Comparison of ENCODE assay signal across 1 cellular context in the genomic region with DNA sequence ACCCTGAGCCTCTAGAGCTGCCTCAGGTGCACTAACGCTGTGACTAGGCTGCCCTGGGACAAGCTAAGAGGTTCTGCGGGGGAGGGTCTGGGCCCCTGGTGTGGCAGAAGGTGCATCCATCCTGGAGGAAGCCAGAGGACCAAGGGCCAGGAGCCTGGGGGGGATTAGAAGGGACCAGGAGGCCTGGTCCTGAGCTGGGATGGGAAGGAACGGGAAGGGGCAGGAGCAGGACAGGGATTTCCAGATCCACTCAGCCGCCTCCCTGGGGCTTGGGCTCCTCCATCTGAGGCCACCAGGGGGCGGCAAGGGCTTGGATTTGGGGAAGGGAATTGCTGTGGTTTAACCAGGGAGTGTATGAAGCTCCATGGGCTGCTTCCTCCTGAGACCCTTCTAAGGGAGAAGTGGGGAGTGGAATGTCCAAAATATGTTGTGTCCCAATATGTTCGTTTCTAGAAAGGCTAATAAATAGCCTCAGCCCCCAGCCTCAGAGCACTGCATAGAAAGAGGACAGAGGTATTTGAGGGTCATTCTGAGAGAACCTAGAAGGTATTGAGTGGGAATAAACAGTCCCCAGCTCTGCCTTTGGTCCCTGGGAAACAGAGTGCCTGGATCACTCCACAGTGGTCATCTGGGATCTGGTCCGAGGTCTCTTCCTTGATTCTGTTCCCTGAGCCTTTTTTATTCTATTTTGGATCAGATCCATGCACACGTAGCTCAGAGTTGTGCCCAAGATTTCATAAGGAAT.
TF ChIP-seq lines count a peak whose summit lies in the region.

No MANE protein-coding gene starts in this region.

TF ChIP-seq in K562, 482 proteins besides CTCF, POLR2A, EP300 and RAD21 (continued from another document and continues in another):
- TF ChIP-seq, protein P1, sequence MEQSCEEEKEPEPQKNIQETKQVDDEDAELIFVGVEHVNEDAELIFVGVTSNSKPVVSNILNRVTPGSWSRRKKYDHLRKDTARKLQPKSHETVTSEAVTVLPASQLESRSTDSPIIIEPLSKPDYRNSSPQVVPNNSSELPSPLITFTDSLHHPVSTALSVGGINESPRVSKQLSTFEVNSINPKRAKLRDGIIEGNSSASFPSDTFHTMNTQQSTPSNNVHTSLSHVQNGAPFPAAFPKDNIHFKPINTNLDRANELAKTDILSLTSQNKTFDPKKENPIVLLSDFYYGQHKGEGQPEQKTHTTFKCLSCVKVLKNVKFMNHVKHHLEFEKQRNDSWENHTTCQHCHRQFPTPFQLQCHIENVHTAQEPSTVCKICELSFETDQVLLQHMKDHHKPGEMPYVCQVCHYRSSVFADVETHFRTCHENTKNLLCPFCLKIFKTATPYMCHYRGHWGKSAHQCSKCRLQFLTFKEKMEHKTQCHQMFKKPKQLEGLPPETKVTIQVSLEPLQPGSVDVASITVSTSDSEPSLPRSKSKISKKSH (CRISPR knock-in tag; IDR thresholded peaks at IDR 0.05) = 0 out of 2 replicates have a peak, but pooled peaks have one; percentile 40
- TF ChIP-seq ZNF436 (CRISPR knock-in tag; IDR thresholded peaks at IDR 0.05) (0 out of 2 replicates have a peak, but pooled peaks have one; percentile 29), POU5F1 (IDR thresholded peaks at IDR 0.05; ENCODE audit: borderline replicate concordance, low read depth, low read length, partially characterized antibody) (no peak), FOXJ2 (tag; IDR thresholded peaks at IDR 0.05) (no peak), ZBTB1 (CRISPR knock-in tag; IDR thresholded peaks at IDR 0.05; ENCODE audit: borderline replicate concordance, low read depth) (peak; percentile 80; the same call in 1 of the 2 replicates), ZNF184 (CRISPR knock-in tag; IDR thresholded peaks at IDR 0.05) (no peak; the same call in 1 of the 2 replicates), FOXA3 (CRISPR knock-in tag; conservative IDR thresholded peaks at IDR 0.05 in 1 of 2, IDR thresholded peaks at IDR 0.05 in 1 of 2) (peak in 1 of 2 experiments; percentile 63; a peak in 1 of 4 replicates), ERF (CRISPR knock-in tag; IDR thresholded peaks at IDR 0.05) (0 out of 2 replicates have a peak, but pooled peaks have one; percentile 28), SRF (CRISPR knock-in tag; IDR thresholded peaks at IDR 0.05) (peak in 1 of 2 experiments; percentile 88; a peak in 1 of 4 replicates), MCM2 (IDR thresholded peaks at IDR 0.05; ENCODE audit: low read depth) (no peak), C11orf30 (IDR thresholded peaks at IDR 0.05; ENCODE audit: low read depth) (no peak), ZFX (CRISPR knock-in tag; IDR thresholded peaks at IDR 0.05) (no peak), ZKSCAN3 (CRISPR knock-in tag; IDR thresholded peaks at IDR 0.05) (no peak), JUNB (CRISPR knock-in tag; conservative IDR thresholded peaks at IDR 0.05) (no peak), ZNF23 (CRISPR knock-in tag; IDR thresholded peaks at IDR 0.05) (no peak), KDM1A (IDR thresholded peaks at IDR 0.05) (no peak), CREM (IDR thresholded peaks at IDR 0.05; ENCODE audit: low read depth) (0 out of 2 replicates have a peak, but pooled peaks have one; percentile 10), MXI1 (IDR thresholded peaks at IDR 0.05; ENCODE audit: low read depth, low read length) (no peak), MAFF (IDR thresholded peaks at IDR 0.05; ENCODE audit: low read length) (peak; percentile 10), GATAD2B (IDR thresholded peaks at IDR 0.05; ENCODE audit: borderline replicate concordance) (no peak), ATF7 (IDR thresholded peaks at IDR 0.05) (no peak), SIN3B (IDR thresholded peaks at IDR 0.05; ENCODE audit: low read depth) (peak; percentile 46; the same call in 1 of the 2 replicates), MEIS2 (IDR thresholded peaks at IDR 0.05; ENCODE audit: partially characterized antibody) (no peak), TAF1 (IDR thresholded peaks at IDR 0.05; ENCODE audit: control insufficient read depth, extremely low read depth, insufficient read depth, low read length, severe bottlenecking) (no peak), TFAM (CRISPR knock-in tag; conservative IDR thresholded peaks at IDR 0.05) (no peak), RCOR1 (IDR thresholded peaks at IDR 0.05; ENCODE audit: borderline replicate concordance in 1 of 2, low read depth in 2 of 2, low read length in 2 of 2) (peak; percentile 90 to 95), GABPB2 (CRISPR knock-in tag; conservative IDR thresholded peaks at IDR 0.05) (peak; percentile 75; the same call in 1 of the 2 replicates), L3MBTL2 (IDR thresholded peaks at IDR 0.05) (no peak), ZNF347 (CRISPR knock-in tag; IDR thresholded peaks at IDR 0.05; ENCODE audit: low read depth) (no peak), TCF7 (IDR thresholded peaks at IDR 0.05; ENCODE audit: borderline replicate concordance) (no peak), ETV5 (CRISPR knock-in tag; IDR thresholded peaks at IDR 0.05; ENCODE audit: low read depth) (no peak), RAD51 (IDR thresholded peaks at IDR 0.05; ENCODE audit: borderline replicate concordance, low read depth) (no peak), HDAC6 (IDR thresholded peaks at IDR 0.05; ENCODE audit: low read depth, low read length) (no peak), JUND (IDR thresholded peaks at IDR 0.05; ENCODE audit: borderline replicate concordance, low read depth, low read length) (peak; percentile 88), JUND (tag; IDR thresholded peaks at IDR 0.05; ENCODE audit: borderline replicate concordance, low read depth, low read length) (no peak), SMAD1 (IDR thresholded peaks at IDR 0.05; ENCODE audit: low read depth, low read length, partially characterized antibody) (no peak), MEF2A (IDR thresholded peaks at IDR 0.05; ENCODE audit: control insufficient read depth, low read depth, low read length) (no peak), CHD1 (IDR thresholded peaks at IDR 0.05; ENCODE audit: low read length) (no peak), GABPB1 (CRISPR knock-in tag; IDR thresholded peaks at IDR 0.05) (0 out of 2 replicates have a peak, but pooled peaks have one; percentile 26)
- TF ChIP-seq, protein P2, sequence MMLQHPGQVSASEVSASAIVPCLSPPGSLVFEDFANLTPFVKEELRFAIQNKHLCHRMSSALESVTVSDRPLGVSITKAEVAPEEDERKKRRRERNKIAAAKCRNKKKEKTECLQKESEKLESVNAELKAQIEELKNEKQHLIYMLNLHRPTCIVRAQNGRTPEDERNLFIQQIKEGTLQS (IDR thresholded peaks at IDR 0.05) = no peak
- TF ChIP-seq, protein P2 (CRISPR knock-in tag; conservative IDR thresholded peaks at IDR 0.05) = no peak; the same call in 1 of the 2 replicates
- TF ChIP-seq, protein P3, sequence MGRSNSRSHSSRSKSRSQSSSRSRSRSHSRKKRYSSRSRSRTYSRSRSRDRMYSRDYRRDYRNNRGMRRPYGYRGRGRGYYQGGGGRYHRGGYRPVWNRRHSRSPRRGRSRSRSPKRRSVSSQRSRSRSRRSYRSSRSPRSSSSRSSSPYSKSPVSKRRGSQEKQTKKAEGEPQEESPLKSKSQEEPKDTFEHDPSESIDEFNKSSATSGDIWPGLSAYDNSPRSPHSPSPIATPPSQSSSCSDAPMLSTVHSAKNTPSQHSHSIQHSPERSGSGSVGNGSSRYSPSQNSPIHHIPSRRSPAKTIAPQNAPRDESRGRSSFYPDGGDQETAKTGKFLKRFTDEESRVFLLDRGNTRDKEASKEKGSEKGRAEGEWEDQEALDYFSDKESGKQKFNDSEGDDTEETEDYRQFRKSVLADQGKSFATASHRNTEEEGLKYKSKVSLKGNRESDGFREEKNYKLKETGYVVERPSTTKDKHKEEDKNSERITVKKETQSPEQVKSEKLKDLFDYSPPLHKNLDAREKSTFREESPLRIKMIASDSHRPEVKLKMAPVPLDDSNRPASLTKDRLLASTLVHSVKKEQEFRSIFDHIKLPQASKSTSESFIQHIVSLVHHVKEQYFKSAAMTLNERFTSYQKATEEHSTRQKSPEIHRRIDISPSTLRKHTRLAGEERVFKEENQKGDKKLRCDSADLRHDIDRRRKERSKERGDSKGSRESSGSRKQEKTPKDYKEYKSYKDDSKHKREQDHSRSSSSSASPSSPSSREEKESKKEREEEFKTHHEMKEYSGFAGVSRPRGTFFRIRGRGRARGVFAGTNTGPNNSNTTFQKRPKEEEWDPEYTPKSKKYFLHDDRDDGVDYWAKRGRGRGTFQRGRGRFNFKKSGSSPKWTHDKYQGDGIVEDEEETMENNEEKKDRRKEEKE (IDR thresholded peaks at IDR 0.05; ENCODE audit: borderline replicate concordance in 1 of 2, control insufficient read depth in 1 of 2, low read depth in 2 of 2, low read length in 1 of 2) = no peak
- TF ChIP-seq, protein P4, sequence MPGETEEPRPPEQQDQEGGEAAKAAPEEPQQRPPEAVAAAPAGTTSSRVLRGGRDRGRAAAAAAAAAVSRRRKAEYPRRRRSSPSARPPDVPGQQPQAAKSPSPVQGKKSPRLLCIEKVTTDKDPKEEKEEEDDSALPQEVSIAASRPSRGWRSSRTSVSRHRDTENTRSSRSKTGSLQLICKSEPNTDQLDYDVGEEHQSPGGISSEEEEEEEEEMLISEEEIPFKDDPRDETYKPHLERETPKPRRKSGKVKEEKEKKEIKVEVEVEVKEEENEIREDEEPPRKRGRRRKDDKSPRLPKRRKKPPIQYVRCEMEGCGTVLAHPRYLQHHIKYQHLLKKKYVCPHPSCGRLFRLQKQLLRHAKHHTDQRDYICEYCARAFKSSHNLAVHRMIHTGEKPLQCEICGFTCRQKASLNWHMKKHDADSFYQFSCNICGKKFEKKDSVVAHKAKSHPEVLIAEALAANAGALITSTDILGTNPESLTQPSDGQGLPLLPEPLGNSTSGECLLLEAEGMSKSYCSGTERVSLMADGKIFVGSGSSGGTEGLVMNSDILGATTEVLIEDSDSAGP (CRISPR knock-in tag; IDR thresholded peaks at IDR 0.05) = no peak
- TF ChIP-seq, protein P5, sequence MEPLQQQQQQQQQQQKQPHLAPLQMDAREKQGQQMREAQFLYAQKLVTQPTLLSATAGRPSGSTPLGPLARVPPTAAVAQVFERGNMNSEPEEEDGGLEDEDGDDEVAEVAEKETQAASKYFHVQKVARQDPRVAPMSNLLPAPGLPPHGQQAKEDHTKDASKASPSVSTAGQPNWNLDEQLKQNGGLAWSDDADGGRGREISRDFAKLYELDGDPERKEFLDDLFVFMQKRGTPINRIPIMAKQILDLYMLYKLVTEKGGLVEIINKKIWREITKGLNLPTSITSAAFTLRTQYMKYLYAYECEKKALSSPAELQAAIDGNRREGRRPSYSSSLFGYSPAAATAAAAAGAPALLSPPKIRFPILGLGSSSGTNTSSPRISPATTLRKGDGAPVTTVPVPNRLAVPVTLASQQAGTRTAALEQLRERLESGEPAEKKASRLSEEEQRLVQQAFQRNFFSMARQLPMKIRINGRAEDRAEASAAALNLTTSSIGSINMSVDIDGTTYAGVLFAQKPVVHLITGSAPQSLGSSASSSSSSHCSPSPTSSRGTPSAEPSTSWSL (CRISPR knock-in tag; IDR thresholded peaks at IDR 0.05; ENCODE audit: borderline replicate concordance) = peak; percentile 83; the same call in 1 of the 2 replicates
- TF ChIP-seq, protein P6, sequence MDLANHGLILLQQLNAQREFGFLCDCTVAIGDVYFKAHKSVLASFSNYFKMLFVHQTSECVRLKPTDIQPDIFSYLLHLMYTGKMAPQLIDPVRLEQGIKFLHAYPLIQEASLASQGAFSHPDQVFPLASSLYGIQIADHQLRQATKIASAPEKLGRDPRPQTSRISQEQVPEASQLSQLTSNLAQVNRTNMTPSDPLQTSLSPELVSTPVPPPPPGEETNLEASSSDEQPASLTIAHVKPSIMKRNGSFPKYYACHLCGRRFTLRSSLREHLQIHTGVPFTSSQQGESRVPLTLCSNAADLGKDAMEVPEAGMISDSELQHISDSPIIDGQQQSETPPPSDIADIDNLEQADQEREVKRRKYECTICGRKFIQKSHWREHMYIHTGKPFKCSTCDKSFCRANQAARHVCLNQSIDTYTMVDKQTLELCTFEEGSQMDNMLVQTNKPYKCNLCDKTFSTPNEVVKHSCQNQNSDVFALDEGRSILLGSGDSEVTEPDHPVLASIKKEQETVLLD (IDR thresholded peaks at IDR 0.05) = no peak
- TF ChIP-seq, protein P7, sequence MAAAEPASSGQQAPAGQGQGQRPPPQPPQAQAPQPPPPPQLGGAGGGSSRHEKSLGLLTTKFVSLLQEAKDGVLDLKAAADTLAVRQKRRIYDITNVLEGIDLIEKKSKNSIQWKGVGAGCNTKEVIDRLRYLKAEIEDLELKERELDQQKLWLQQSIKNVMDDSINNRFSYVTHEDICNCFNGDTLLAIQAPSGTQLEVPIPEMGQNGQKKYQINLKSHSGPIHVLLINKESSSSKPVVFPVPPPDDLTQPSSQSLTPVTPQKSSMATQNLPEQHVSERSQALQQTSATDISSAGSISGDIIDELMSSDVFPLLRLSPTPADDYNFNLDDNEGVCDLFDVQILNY (CRISPR knock-in tag; IDR thresholded peaks at IDR 0.05) = 0 out of 2 replicates have a peak, but pooled peaks have one; percentile 89
- TF ChIP-seq, protein P8, sequence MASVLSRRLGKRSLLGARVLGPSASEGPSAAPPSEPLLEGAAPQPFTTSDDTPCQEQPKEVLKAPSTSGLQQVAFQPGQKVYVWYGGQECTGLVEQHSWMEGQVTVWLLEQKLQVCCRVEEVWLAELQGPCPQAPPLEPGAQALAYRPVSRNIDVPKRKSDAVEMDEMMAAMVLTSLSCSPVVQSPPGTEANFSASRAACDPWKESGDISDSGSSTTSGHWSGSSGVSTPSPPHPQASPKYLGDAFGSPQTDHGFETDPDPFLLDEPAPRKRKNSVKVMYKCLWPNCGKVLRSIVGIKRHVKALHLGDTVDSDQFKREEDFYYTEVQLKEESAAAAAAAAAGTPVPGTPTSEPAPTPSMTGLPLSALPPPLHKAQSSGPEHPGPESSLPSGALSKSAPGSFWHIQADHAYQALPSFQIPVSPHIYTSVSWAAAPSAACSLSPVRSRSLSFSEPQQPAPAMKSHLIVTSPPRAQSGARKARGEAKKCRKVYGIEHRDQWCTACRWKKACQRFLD (CRISPR knock-in tag; IDR thresholded peaks at IDR 0.05) = no peak
- TF ChIP-seq, protein P9, sequence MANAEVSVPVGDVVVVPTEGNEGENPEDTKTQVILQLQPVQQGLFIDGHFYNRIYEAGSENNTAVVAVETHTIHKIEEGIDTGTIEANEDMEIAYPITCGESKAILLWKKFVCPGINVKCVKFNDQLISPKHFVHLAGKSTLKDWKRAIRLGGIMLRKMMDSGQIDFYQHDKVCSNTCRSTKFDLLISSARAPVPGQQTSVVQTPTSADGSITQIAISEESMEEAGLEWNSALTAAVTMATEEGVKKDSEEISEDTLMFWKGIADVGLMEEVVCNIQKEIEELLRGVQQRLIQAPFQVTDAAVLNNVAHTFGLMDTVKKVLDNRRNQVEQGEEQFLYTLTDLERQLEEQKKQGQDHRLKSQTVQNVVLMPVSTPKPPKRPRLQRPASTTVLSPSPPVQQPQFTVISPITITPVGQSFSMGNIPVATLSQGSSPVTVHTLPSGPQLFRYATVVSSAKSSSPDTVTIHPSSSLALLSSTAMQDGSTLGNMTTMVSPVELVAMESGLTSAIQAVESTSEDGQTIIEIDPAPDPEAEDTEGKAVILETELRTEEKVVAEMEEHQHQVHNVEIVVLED (CRISPR knock-in tag; IDR thresholded peaks at IDR 0.05) = 0 out of 2 replicates have a peak, but pooled peaks have one; percentile 41
- TF ChIP-seq, protein P10, sequence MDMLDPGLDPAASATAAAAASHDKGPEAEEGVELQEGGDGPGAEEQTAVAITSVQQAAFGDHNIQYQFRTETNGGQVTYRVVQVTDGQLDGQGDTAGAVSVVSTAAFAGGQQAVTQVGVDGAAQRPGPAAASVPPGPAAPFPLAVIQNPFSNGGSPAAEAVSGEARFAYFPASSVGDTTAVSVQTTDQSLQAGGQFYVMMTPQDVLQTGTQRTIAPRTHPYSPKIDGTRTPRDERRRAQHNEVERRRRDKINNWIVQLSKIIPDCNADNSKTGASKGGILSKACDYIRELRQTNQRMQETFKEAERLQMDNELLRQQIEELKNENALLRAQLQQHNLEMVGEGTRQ (CRISPR knock-in tag; IDR thresholded peaks at IDR 0.05) = no peak
